In the genomic region with DNA sequence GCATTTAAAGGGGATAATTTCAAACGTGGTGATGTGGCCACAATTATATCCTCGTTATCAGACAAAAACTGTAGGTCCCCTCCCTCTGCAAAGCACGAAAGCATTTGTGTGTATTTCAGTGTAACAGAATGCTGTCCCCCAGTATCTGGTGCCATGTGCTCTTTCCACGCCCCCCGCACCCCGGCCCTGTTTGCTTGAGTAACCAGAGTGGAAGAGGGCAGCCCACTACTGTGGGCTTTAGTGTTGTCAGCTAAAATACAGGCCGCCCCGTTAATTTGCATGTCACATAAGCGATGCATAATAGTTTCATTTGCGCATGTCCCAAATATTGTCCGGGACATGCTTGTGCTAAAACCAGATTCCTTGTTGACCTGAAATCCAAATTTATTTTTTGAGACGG, we compare ENCODE assay signal across 10 cellular contexts.
"Had no signal": no experiment of that assay in that cellular context is flagged by ENCODE, and none has a peak within 500 bp of the region (broad histone marks: within the 10 kb centered on the region; RNA-seq: fewer than 3 reads in every experiment).

No MANE protein-coding gene starts in this region.

- ATAC-seq: natural killer cell had no signal

- H3K27ac ChIP-seq: left lung had no signal

- DNase-seq: activated CD4-positive, alpha-beta T cell treated with anti-CD3 and anti-CD28 coated beads for 4 hours; activated gamma-delta T cell; amniotic stem cell; cerebellar nuclear complex; endodermal cell; left lung; natural killer cell; retina; small intestine had no signal

- H3K27me3 ChIP-seq: gastrocnemius medialis, left lung had no signal

- H3K4me1 ChIP-seq: left lung had no signal

- H3K36me3 ChIP-seq: gastrocnemius medialis, left lung had no signal

- H3K9me3 ChIP-seq: gastrocnemius medialis, left lung had no signal

- H3K4me3 ChIP-seq: gastrocnemius medialis, left lung had no signal
